Comparison of ENCODE assay signal across 24 cellular contexts in genomic region chr13:99572131-99572530, GRCh38. TPM values are rescaled to one million over a fixed set of nuclear protein-coding genes. Genes with fewer than 3 reads are reported as not detected.
DNase-seq lines count a peak whose midpoint lies in the region; ATAC-seq and TF ChIP-seq lines count a peak whose summit lies in the region.
"Had no signal": no experiment of that assay in that cellular context is flagged by ENCODE, and none has a peak within 500 bp of the region (broad histone marks: within the 10 kb centered on the region; RNA-seq: fewer than 3 reads in every experiment).

No MANE protein-coding gene starts in this region.

- CTCF ChIA-PET in CD4-positive, alpha-beta memory T cell (lab: Charles Lee; ENCODE audit: partially characterized antibody) = interaction anchor here (1.2 kb wide), 1 partner anchor 84 kb away, joined by 3 read pairs; no protein-coding TSS in a partner anchor

- peaks cover 10% of the 10 kb centered on the region for H3K4me1 ChIP-seq in stomach smooth muscle (ENCODE audit: control insufficient read depth, insufficient read depth, low read length)
- no peaks in the 10 kb centered on the region for H3K4me1 ChIP-seq in right lobe of liver
- no peaks in the 10 kb centered on the region for H3K4me1 ChIP-seq in CD4-positive, alpha-beta memory T cell (ENCODE audit: insufficient read depth, low read length)
- H3K4me1 ChIP-seq: adrenal gland had no signal

- peak overlapping the region in 3 of 5 experiments; percentile 42 to 68 (median 52) for H3K27ac Mint-ChIP-seq in brain
- no peak overlapping the region for H3K27ac Mint-ChIP-seq in CD4-positive, alpha-beta memory T cell
- H3K27ac Mint-ChIP-seq: activated CD8-positive, alpha-beta memory T cell treated with anti-CD3 and anti-CD28 coated beads, Interleukin-2, amount 10 ng/mL, durations not matched to agents 7 days and 5 days; activated T-cell treated with anti-CD3 and anti-CD28 coated beads, Interleukin-2, amount 50 U/mL, for 72 hours; CD4-positive, alpha-beta T cell; natural killer cell; type B pancreatic cell; WTC11 had no signal

- H3K27me3 ChIP-seq in kidney epithelial cell (ENCODE audit: control insufficient read depth, insufficient read depth, low read length) (peaks cover 3% of the 10 kb centered on the region), stomach smooth muscle (ENCODE audit: control insufficient read depth in 1 of 2, insufficient read depth in 2 of 2, low read length in 2 of 2) (no peaks in the 10 kb centered on the region), right lobe of liver (no peaks in the 10 kb centered on the region)
- no peaks in the 10 kb centered on the region for H3K27me3 ChIP-seq in CD4-positive, alpha-beta memory T cell (ENCODE audit: insufficient read depth, low read length)
- H3K27me3 ChIP-seq: adrenal gland had no signal

- peaks cover 13% of the 10 kb centered on the region for H3K4me1 Mint-ChIP-seq in brain
- H3K4me1 Mint-ChIP-seq in CD4-positive, alpha-beta memory T cell = peaks cover 0 to 4% (median 1%) of the 10 kb centered on the region in 4 donors
- H3K4me1 Mint-ChIP-seq: natural killer cell had no signal

- H3K9ac ChIP-seq in stomach smooth muscle (ENCODE audit: low read length in 2 of 2) = peak overlapping the region in 1 of 2 donors; percentile 51

- 46% methylated on average over 2 of the region's 8 CpGs for WGBS in right lobe of liver (ENCODE audit: insufficient coverage, low coverage, low lambda C conversion rate, missing lambda C conversion rate)

- H3K4me3 ChIP-seq in kidney epithelial cell (ENCODE audit: low read depth, low read length) (no peak overlapping the region), stomach smooth muscle (ENCODE audit: low read length in 2 of 2) (peak overlapping the region; percentile 15 to 60), right lobe of liver (no peak overlapping the region)
- H3K4me3 ChIP-seq in CD4-positive, alpha-beta memory T cell (ENCODE audit: low read length in 2 of 2) = no peak overlapping the region
- H3K4me3 ChIP-seq: adrenal gland had no signal

- H3K36me3 Mint-ChIP-seq in brain = peaks cover 20% of the 10 kb centered on the region
- H3K36me3 Mint-ChIP-seq in CD4-positive, alpha-beta memory T cell = peaks cover 0 to 2% of the 10 kb centered on the region in 2 donors
- H3K36me3 Mint-ChIP-seq: natural killer cell had no signal

- intact Hi-C loops in right lobe of liver (cut with DNase I) = no loop called here
- intact Hi-C loops in CD4-positive, alpha-beta memory T cell (cut with micrococcal nuclease) = no loop called here

- TF ChIP-seq POLR2A in right lobe of liver (IDR thresholded peaks at IDR 0.05) = no peak

- DNase-seq in GM03348 (ENCODE audit: low spot score) = peak; percentile 85
- peak; percentile 61 for DNase-seq in kidney epithelial cell (ENCODE audit: low read depth)
- DNase-seq in right lobe of liver = no peak
- DNase-seq in CD4-positive, alpha-beta memory T cell = no peak
- DNase-seq: activated CD8-positive, alpha-beta memory T cell treated with anti-CD3 and anti-CD28 coated beads, Interleukin-2, amount 10 ng/mL, durations not matched to agents 7 days and 5 days; activated naive CD4-positive, alpha-beta T cell; activated T-cell treated with anti-CD3 and anti-CD28 coated beads, Interleukin-2, amount 50 U/mL, for 72 hours; adrenal gland; CD4-positive, alpha-beta T cell; effector memory CD4-positive, alpha-beta T cell; erythroblast; natural killer cell; NCI-H1092 treated with DMSO at 0.1 percent for 48 hours; NCI-H187; NCI-H526; SIG-M5; small intestine; stimulated activated CD4-positive, alpha-beta T cell treated with anti-CD3 and anti-CD28 coated beads, Interleukin-1b, Interleukin-23, amount 100 ng/mL, for 48 hours; T-helper 9 cell had no signal

- ATAC-seq in right lobe of liver = no peak
- ATAC-seq in HG02759 (IDR thresholded peaks at IDR 0.05; ENCODE audit: unreplicated experiment) = no peak
- ATAC-seq: activated CD8-positive, alpha-beta memory T cell treated with anti-CD3 and anti-CD28 coated beads, Interleukin-2, amount 10 ng/mL, durations not matched to agents 7 days and 5 days; natural killer cell; WTC11 had no signal

- no peaks in the 10 kb centered on the region for H3K9me3 ChIP-seq in stomach smooth muscle (ENCODE audit: control insufficient read depth in 2 of 2, low read length in 2 of 2)
- H3K9me3 ChIP-seq in right lobe of liver = no peaks in the 10 kb centered on the region
- H3K9me3 ChIP-seq in CD4-positive, alpha-beta memory T cell (ENCODE audit: control insufficient read depth in 1 of 2, low read length in 2 of 2) = no peaks in the 10 kb centered on the region
- H3K9me3 ChIP-seq: adrenal gland had no signal

- POLR2A ChIA-PET in CD4-positive, alpha-beta memory T cell (lab: Charles Lee; ENCODE audit: partially characterized antibody) = no interaction called here

- no peak for TF ChIP-seq CTCF in brain (conservative IDR thresholded peaks at IDR 0.05)
- no peak for TF ChIP-seq CTCF in kidney epithelial cell (IDR thresholded peaks at IDR 0.05; ENCODE audit: insufficient read depth, low read length, poor library complexity, severe bottlenecking)
- no peak for TF ChIP-seq CTCF in right lobe of liver (IDR thresholded peaks at IDR 0.05)

- peaks cover 3 to 15% (median 13%) of the 10 kb centered on the region in 5 experiments for H3K9me3 Mint-ChIP-seq in brain
- H3K9me3 Mint-ChIP-seq in CD4-positive, alpha-beta memory T cell = peaks cover 0 to 16% (median 13%) of the 10 kb centered on the region in 8 donors

- no peak overlapping the region for H3K4me3 Mint-ChIP-seq in brain
- no peak overlapping the region for H3K4me3 Mint-ChIP-seq in CD4-positive, alpha-beta memory T cell
- H3K4me3 Mint-ChIP-seq: activated CD8-positive, alpha-beta memory T cell treated with anti-CD3 and anti-CD28 coated beads, Interleukin-2, amount 10 ng/mL, durations not matched to agents 7 days and 5 days; activated T-cell treated with anti-CD3 and anti-CD28 coated beads, Interleukin-2, amount 50 U/mL, for 72 hours; CD4-positive, alpha-beta T cell; natural killer cell; type B pancreatic cell; WTC11 had no signal

- no peaks in the 10 kb centered on the region for H3K27me3 Mint-ChIP-seq in brain
- H3K27me3 Mint-ChIP-seq in CD4-positive, alpha-beta memory T cell = no peaks in the 10 kb centered on the region
- H3K27me3 Mint-ChIP-seq: activated CD8-positive, alpha-beta memory T cell treated with anti-CD3 and anti-CD28 coated beads, Interleukin-2, amount 10 ng/mL, durations not matched to agents 7 days and 5 days; CD4-positive, alpha-beta T cell; type B pancreatic cell had no signal

- H3K36me3 ChIP-seq in kidney epithelial cell (ENCODE audit: control insufficient read depth, insufficient read depth, low read length) (no peaks in the 10 kb centered on the region), stomach smooth muscle (ENCODE audit: control insufficient read depth in 2 of 2, insufficient read depth in 2 of 2, low read length in 2 of 2) (no peaks in the 10 kb centered on the region), right lobe of liver (no peaks in the 10 kb centered on the region)
- H3K36me3 ChIP-seq in CD4-positive, alpha-beta memory T cell (ENCODE audit: insufficient read depth, low read length) = no peaks in the 10 kb centered on the region
- H3K36me3 ChIP-seq: adrenal gland had no signal

- no peak overlapping the region for H3K27ac ChIP-seq in stomach smooth muscle (ENCODE audit: low read length)
- H3K27ac ChIP-seq in right lobe of liver = no peak overlapping the region
- H3K27ac ChIP-seq in CD4-positive, alpha-beta memory T cell (ENCODE audit: low read depth, low read length) = no peak overlapping the region
- H3K27ac ChIP-seq: adrenal gland had no signal

RNA-seq across cellular contexts. Expression of gene CLYBL, which starts 34.4 kb away (rescaled TPM):
- polyA plus RNA-seq in brain (ENCODE audit: insufficient read depth, low read depth, low replicate concordance) = 9.5 TPM
- total RNA-seq in kidney epithelial cell (5.9 and 6.8 TPM in 2 replicates), right lobe of liver (10 to 100 TPM; 38.1 to 56.8 (median 46.4) TPM)
- 10 to 100 TPM in 1 of 2 experiments, 1 to 10 TPM in 1; 9.8 to 10.1 TPM for total RNA-seq in CD4-positive, alpha-beta memory T cell
- polyA plus RNA-seq in CD4-positive, alpha-beta memory T cell = 10 to 100 TPM; 17.3 to 24.8 TPM

Comparison
In these comparisons a context has a peak if more than half of its experiments do, and no peak if none do; other contexts are left out.
1. DNase-seq: peak in GM03348 (single experiment) and kidney epithelial cell (single experiment); none in right lobe of liver (0 of 3) and CD4-positive, alpha-beta memory T cell (0 of 5).
2. H3K27ac Mint-ChIP-seq: peak in brain (3 of 5); none in CD4-positive, alpha-beta memory T cell (0 of 7).
3. H3K4me3 ChIP-seq: peak in stomach smooth muscle (2 of 2); none in kidney epithelial cell (single experiment), right lobe of liver (0 of 3) and CD4-positive, alpha-beta memory T cell (0 of 2).